In genomic region chr12:90074086-90074485, GRCh38 we compare ENCODE assay signal across 28 cellular contexts.
A peak's percentile ranks its signal among the peaks of the same experiment; 100 is the strongest.
DNase-seq lines count a peak whose midpoint lies in the region; ATAC-seq and TF ChIP-seq lines count a peak whose summit lies in the region.
"Had no signal": no experiment of that assay in that cellular context is flagged by ENCODE, and none has a peak within 500 bp of the region (broad histone marks: within the 10 kb centered on the region; RNA-seq: fewer than 3 reads in every experiment).

No MANE protein-coding gene starts in this region.

- no peak overlapping the region for H3K9ac ChIP-seq in SU-DHL-6 (ENCODE audit: low read length)
- H3K9ac ChIP-seq in trophoblast cell (ENCODE audit: low read length), result no peak overlapping the region

- H3F3A ChIP-seq in SU-DHL-6 (ENCODE audit: insufficient read depth), result peaks cover 5% of the 10 kb centered on the region; the same call in 1 of the 2 replicates

- H3K79me1 ChIP-seq in trophoblast cell (ENCODE audit: low read length), result peaks cover 9% of the 10 kb centered on the region

- DNase-seq in trophoblast cell (no peak), cerebellum (ENCODE audit: low spot score) (no peak), NCI-H146 treated with DMSO at 0.1 percent for 48 hours (lab: John Stamatoyannopoulos, UW; ENCODE audit: unreplicated experiment) (no peak)
- no peak for DNase-seq in activated CD8-positive, alpha-beta T cell treated with anti-CD3 and anti-CD28 coated beads, Interleukin-2, amount 10 ng/mL, durations not matched to agents 7 days and 5 days
- DNase-seq: ACHN; activated CD4-positive, alpha-beta T cell treated with anti-CD3 and anti-CD28 coated beads, Interleukin-2, amount 50 U/mL, for 1 hour; activated naive CD4-positive, alpha-beta T cell treated with anti-CD3 and anti-CD28 coated beads, Interleukin-2, amount 50 U/mL, for 16 hours; DMS79 treated with DMSO at 0.1 percent for 48 hours; effector memory CD8-positive, alpha-beta T cell; foreskin melanocyte; immature natural killer cell; naive B cell; NCI-H2081 treated with DMSO at 0.1 percent for 48 hours; NCI-H345; NCI-H774; retina; stimulated activated CD4-positive, alpha-beta T cell treated with anti-CD3 and anti-CD28 coated beads, Interleukin-2, amount 100 ng/mL, for 48 hours; stimulated activated naive CD4-positive, alpha-beta T cell had no signal

- H4K20me1 ChIP-seq in SU-DHL-6 (ENCODE audit: low read depth, low read length), result no peaks in the 10 kb centered on the region

- H3K23ac ChIP-seq in trophoblast cell (ENCODE audit: low read length), result no peak overlapping the region

- H4K91ac ChIP-seq in trophoblast cell (ENCODE audit: low read depth, low read length), result no peak overlapping the region

- ATAC-seq in GM18517 (IDR thresholded peaks at IDR 0.05; ENCODE audit: unreplicated experiment) (peak; percentile 64), GM21529 (IDR thresholded peaks at IDR 0.05; ENCODE audit: unreplicated experiment) (peak; percentile 71), HG02852 (IDR thresholded peaks at IDR 0.05; ENCODE audit: unreplicated experiment) (peak; percentile 78)
- no peak for ATAC-seq in activated CD8-positive, alpha-beta T cell treated with anti-CD3 and anti-CD28 coated beads, Interleukin-2, amount 10 ng/mL, durations not matched to agents 7 days and 5 days
- ATAC-seq: effector memory CD8-positive, alpha-beta T cell; left lobe of liver had no signal

- H2BK5ac ChIP-seq in trophoblast cell (ENCODE audit: low read depth, low read length, poor library complexity), result no peak overlapping the region

- H3K27ac ChIP-seq in SU-DHL-6 (ENCODE audit: low read depth, low read length), result peak overlapping the region; percentile 89
- H3K27ac ChIP-seq in trophoblast cell (ENCODE audit: low read depth, low read length), result no peak overlapping the region
- H3K27ac ChIP-seq: coronary artery, esophagus muscularis mucosa, hepatocyte, VCaP had no signal

- H3K4ac ChIP-seq in trophoblast cell (ENCODE audit: low read depth, low read length), result no peak overlapping the region

- TF ChIP-seq CTCF in SU-DHL-6 (IDR thresholded peaks at IDR 0.05; ENCODE audit: insufficient read depth, low read length, poor library complexity, severe bottlenecking), result no peak

- H3K4me3 ChIP-seq in SU-DHL-6 (ENCODE audit: insufficient read depth, low read length, poor library complexity, severe bottlenecking) (no peak overlapping the region), trophoblast cell (ENCODE audit: low read depth, low read length) (no peak overlapping the region)
- H3K4me3 ChIP-seq: coronary artery, esophagus muscularis mucosa, hepatocyte had no signal

- H3K36me3 Mint-ChIP-seq in activated CD8-positive, alpha-beta T cell treated with anti-CD3 and anti-CD28 coated beads, Interleukin-2, amount 10 ng/mL, durations not matched to agents 7 days and 5 days (ENCODE audit: low read depth), result no peaks in the 10 kb centered on the region
- H3K36me3 Mint-ChIP-seq: immature natural killer cell had no signal

- H3K14ac ChIP-seq in trophoblast cell (ENCODE audit: low read length), result no peak overlapping the region

- H3K79me2 ChIP-seq in SU-DHL-6 (ENCODE audit: insufficient read depth, low read length) (no peaks in the 10 kb centered on the region), trophoblast cell (ENCODE audit: control insufficient read depth, insufficient read depth, low read length, poor library complexity) (no peaks in the 10 kb centered on the region)
- H3K79me2 ChIP-seq: hepatocyte had no signal

- no peak overlapping the region for H4K8ac ChIP-seq in trophoblast cell (ENCODE audit: low read depth, low read length)

- H3K27me3 ChIP-seq in SU-DHL-6 (ENCODE audit: low read length), result no peaks in the 10 kb centered on the region
- no peaks in the 10 kb centered on the region for H3K27me3 ChIP-seq in trophoblast cell (ENCODE audit: insufficient read depth, low read length)
- H3K27me3 ChIP-seq: esophagus muscularis mucosa, hepatocyte had no signal

- peaks cover 6% of the 10 kb centered on the region for H3K27me3 Mint-ChIP-seq in activated CD8-positive, alpha-beta T cell treated with anti-CD3 and anti-CD28 coated beads, Interleukin-2, amount 10 ng/mL, durations not matched to agents 7 days and 5 days (ENCODE audit: low read depth)

- POLR2A ChIA-PET in activated CD8-positive, alpha-beta T cell treated with anti-CD3 and anti-CD28 coated beads, Interleukin-2, amount 10 ng/mL, durations not matched to agents 7 days and 5 days (lab: Charles Lee), result no interaction called here

- H2AFZ ChIP-seq in SU-DHL-6 (ENCODE audit: low read depth, low read length, severe bottlenecking) (no peak overlapping the region), trophoblast cell (ENCODE audit: insufficient read depth, low read length, poor library complexity) (no peak overlapping the region)
- H2AFZ ChIP-seq: hepatocyte had no signal

- no peak overlapping the region for H2BK12ac ChIP-seq in trophoblast cell (ENCODE audit: low read length)

- H2AK5ac ChIP-seq in trophoblast cell (ENCODE audit: low read length), result no peak overlapping the region

- H3K9me3 ChIP-seq in SU-DHL-6 (ENCODE audit: insufficient read depth, low read length) (peaks cover 12% of the 10 kb centered on the region; the same call in 1 of the 2 replicates), trophoblast cell (ENCODE audit: insufficient read depth, low read depth, low read length) (no peaks in the 10 kb centered on the region)
- H3K9me3 ChIP-seq: esophagus muscularis mucosa had no signal

- H3K4me1 ChIP-seq in trophoblast cell (ENCODE audit: control insufficient read depth in 1 of 2, insufficient read depth in 2 of 2, low read length in 2 of 2), result peaks cover 0 to 9% of the 10 kb centered on the region in 2 experiments
- H3K4me1 ChIP-seq: esophagus muscularis mucosa had no signal

- no peak overlapping the region for H3K27ac Mint-ChIP-seq in activated CD8-positive, alpha-beta T cell treated with anti-CD3 and anti-CD28 coated beads, Interleukin-2, amount 10 ng/mL, durations not matched to agents 7 days and 5 days
- H3K27ac Mint-ChIP-seq: effector memory CD8-positive, alpha-beta T cell; immature natural killer cell; naive B cell; T-helper 2 cell treated with Interferon-gamma antibody and Interleukin-4, amounts not matched to agents 5 μg/mL and 100 μg/mL, for 36 hours had no signal

- peaks cover 15% of the 10 kb centered on the region for H3K4me1 Mint-ChIP-seq in activated CD8-positive, alpha-beta T cell treated with anti-CD3 and anti-CD28 coated beads, Interleukin-2, amount 10 ng/mL, durations not matched to agents 7 days and 5 days (ENCODE audit: low read depth)

- H3K4me2 ChIP-seq in SU-DHL-6 (ENCODE audit: low read depth, low read length, poor library complexity, severe bottlenecking), result peak overlapping the region; percentile 54
- H3K4me2 ChIP-seq in trophoblast cell (ENCODE audit: low read length), result no peak overlapping the region
- H3K4me2 ChIP-seq: hepatocyte had no signal

- H3K9me3 Mint-ChIP-seq in activated CD8-positive, alpha-beta T cell treated with anti-CD3 and anti-CD28 coated beads, Interleukin-2, amount 10 ng/mL, durations not matched to agents 7 days and 5 days (ENCODE audit: insufficient read depth), result no peaks in the 10 kb centered on the region
- H3K9me3 Mint-ChIP-seq: effector memory CD8-positive, alpha-beta T cell; T-helper 2 cell treated with Interferon-gamma antibody and Interleukin-4, amounts not matched to agents 5 μg/mL and 100 μg/mL, for 36 hours had no signal

- no CpG with 5 or more reads among the region's 2 CpGs for WGBS in trophoblast cell (ENCODE audit: extremely low coverage, insufficient coverage, insufficient read length)

- no peak overlapping the region for H4K12ac ChIP-seq in trophoblast cell (ENCODE audit: low read depth, low read length)

- CTCF ChIA-PET in activated CD8-positive, alpha-beta T cell treated with anti-CD3 and anti-CD28 coated beads, Interleukin-2, amount 10 ng/mL, durations not matched to agents 7 days and 5 days (lab: Charles Lee), result no interaction called here

- H2BK120ac ChIP-seq in trophoblast cell (ENCODE audit: insufficient read depth, low read length, poor library complexity), result no peak overlapping the region

- no peak overlapping the region for H3K4me3 Mint-ChIP-seq in activated CD8-positive, alpha-beta T cell treated with anti-CD3 and anti-CD28 coated beads, Interleukin-2, amount 10 ng/mL, durations not matched to agents 7 days and 5 days
- H3K4me3 Mint-ChIP-seq: effector memory CD8-positive, alpha-beta T cell; immature natural killer cell; T-helper 2 cell treated with Interferon-gamma antibody and Interleukin-4, amounts not matched to agents 5 μg/mL and 100 μg/mL, for 36 hours had no signal

- H3K18ac ChIP-seq in trophoblast cell (ENCODE audit: low read length), result no peak overlapping the region

- H3K9me2 ChIP-seq in SU-DHL-6 (replicated peaks; ENCODE audit: insufficient read depth, low read length), result no peaks in the 10 kb centered on the region

- H3K36me3 ChIP-seq in SU-DHL-6 (ENCODE audit: low read length) (peaks cover 3% of the 10 kb centered on the region; the same call in 1 of the 2 replicates), trophoblast cell (ENCODE audit: control insufficient read depth in 1 of 2, insufficient read depth in 2 of 2, low read length in 2 of 2) (no peaks in the 10 kb centered on the region)
- H3K36me3 ChIP-seq: esophagus muscularis mucosa had no signal
